In the genomic region with DNA sequence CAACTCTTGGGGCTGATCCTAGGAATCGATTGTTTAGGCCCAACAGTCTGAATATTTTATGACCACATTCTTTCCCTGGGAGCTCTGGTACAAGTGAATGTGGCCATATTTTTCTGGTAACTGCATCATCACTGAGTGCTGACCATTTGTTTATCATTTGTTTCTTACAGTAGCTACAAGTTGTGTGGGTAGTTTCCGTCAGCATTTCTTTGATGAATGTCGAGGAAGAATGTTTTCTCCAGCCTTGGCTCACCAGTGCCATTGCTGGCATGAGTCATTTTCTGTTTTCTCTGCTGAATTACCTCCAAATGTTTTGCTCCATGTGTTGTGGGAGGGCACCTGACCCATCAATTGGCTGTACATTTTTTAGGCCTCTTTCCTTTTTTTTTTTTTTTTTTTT, we compare ENCODE assay signal across 2 cellular contexts.
TF ChIP-seq lines count a peak whose summit lies in the region.

No MANE protein-coding gene starts in this region.

TF ChIP-seq in SK-N-SH treated with all-trans-retinoic acid at 6 μM for 48 hours, 23 proteins besides CTCF, POLR2A, EP300 and RAD21:
- no peak for TF ChIP-seq SNAI2 (CRISPR knock-in tag; IDR thresholded peaks at IDR 0.05)
- no peak for TF ChIP-seq ZFP3 (CRISPR knock-in tag; IDR thresholded peaks at IDR 0.05)
- no peak for TF ChIP-seq ZFP30 (CRISPR knock-in tag; IDR thresholded peaks at IDR 0.05)

TF ChIP-seq in SK-N-SH, 30 proteins besides CTCF, POLR2A, EP300 and RAD21:
- TF ChIP-seq YY1 (IDR thresholded peaks at IDR 0.05; ENCODE audit: low read depth) = no peak
- TF ChIP-seq ELF1 (IDR thresholded peaks at IDR 0.05) = no peak
- TF ChIP-seq TEAD4 (IDR thresholded peaks at IDR 0.05; ENCODE audit: borderline replicate concordance, insufficient read depth) = no peak
- TF ChIP-seq SIN3A (IDR thresholded peaks at IDR 0.05; ENCODE audit: borderline replicate concordance, low read depth, low read length) = no peak
- no peak for TF ChIP-seq POLR2AphosphoS5 (IDR thresholded peaks at IDR 0.05; ENCODE audit: low read depth, low read length)
- TF ChIP-seq MEF2A (IDR thresholded peaks at IDR 0.05; ENCODE audit: borderline replicate concordance, low read depth) = no peak
- no peak for TF ChIP-seq FOXJ3 (CRISPR knock-in tag; IDR thresholded peaks at IDR 0.05)
- TF ChIP-seq, protein P1, sequence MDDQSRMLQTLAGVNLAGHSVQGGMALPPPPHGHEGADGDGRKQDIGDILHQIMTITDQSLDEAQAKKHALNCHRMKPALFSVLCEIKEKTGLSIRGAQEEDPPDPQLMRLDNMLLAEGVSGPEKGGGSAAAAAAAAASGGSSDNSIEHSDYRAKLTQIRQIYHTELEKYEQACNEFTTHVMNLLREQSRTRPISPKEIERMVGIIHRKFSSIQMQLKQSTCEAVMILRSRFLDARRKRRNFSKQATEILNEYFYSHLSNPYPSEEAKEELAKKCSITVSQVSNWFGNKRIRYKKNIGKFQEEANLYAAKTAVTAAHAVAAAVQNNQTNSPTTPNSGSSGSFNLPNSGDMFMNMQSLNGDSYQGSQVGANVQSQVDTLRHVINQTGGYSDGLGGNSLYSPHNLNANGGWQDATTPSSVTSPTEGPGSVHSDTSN (IDR thresholded peaks at IDR 0.05) = no peak
- no peak for TF ChIP-seq GATA2 (CRISPR knock-in tag; IDR thresholded peaks at IDR 0.05)
- no peak for TF ChIP-seq TCF12 (IDR thresholded peaks at IDR 0.05)
- TF ChIP-seq, protein P2, sequence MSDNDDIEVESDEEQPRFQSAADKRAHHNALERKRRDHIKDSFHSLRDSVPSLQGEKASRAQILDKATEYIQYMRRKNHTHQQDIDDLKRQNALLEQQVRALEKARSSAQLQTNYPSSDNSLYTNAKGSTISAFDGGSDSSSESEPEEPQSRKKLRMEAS (IDR thresholded peaks at IDR 0.05; ENCODE audit: low read depth) = no peak
TF ChIP-seq in SK-N-SH: peak in this region for 0.
